Comparison of ENCODE assay signal across 1 cellular context in genomic region chr11:119319702-119320592, GRCh38.
TF ChIP-seq lines count a peak whose summit lies in the region.

No MANE protein-coding gene starts in this region.

TF ChIP-seq in K562, 482 proteins besides CTCF, POLR2A, EP300 and RAD21 (continued from another document and continues in another):
- TF ChIP-seq ZFP36 (IDR thresholded peaks at IDR 0.05; ENCODE audit: low read depth, low read length, partially characterized antibody) (no peak), GATA2 (CRISPR knock-in tag; IDR thresholded peaks at IDR 0.05) (peak; percentile 15; the same call in 1 of the 2 replicates), NFIC (IDR thresholded peaks at IDR 0.05) (peak; percentile 73), PHF21A (IDR thresholded peaks at IDR 0.05; ENCODE audit: borderline replicate concordance, low read depth) (peak; percentile 79), CBFA2T3 (IDR thresholded peaks at IDR 0.05) (peak; percentile 94), STAT5A (IDR thresholded peaks at IDR 0.05; ENCODE audit: borderline replicate concordance, low read length) (peak; percentile 33; the same call in 1 of the 2 replicates), POLR2AphosphoS5 (IDR thresholded peaks at IDR 0.05; ENCODE audit: control insufficient read depth, insufficient read depth, low read depth, low read length) (peak; percentile 62; the same call in 1 of the 2 replicates), BCLAF1 (IDR thresholded peaks at IDR 0.05; ENCODE audit: borderline replicate concordance in 1 of 2, control insufficient read depth in 1 of 2, low read depth in 2 of 2, low read length in 1 of 2) (no peak), BRD4 (IDR thresholded peaks at IDR 0.05) (no peak), RNF2 (IDR thresholded peaks at IDR 0.05) (peak; percentile 65; the same call in 1 of the 2 replicates), ZNF717 (CRISPR knock-in tag; IDR thresholded peaks at IDR 0.05) (no peak), NCOA4 (IDR thresholded peaks at IDR 0.05; ENCODE audit: partially characterized antibody) (no peak), KLF16 (IDR thresholded peaks at IDR 0.05) (peak; percentile 77; the same call in 1 of the 2 replicates), TEAD4 (IDR thresholded peaks at IDR 0.05; ENCODE audit: low read length) (peak; percentile 60), TEAD4 (CRISPR knock-in tag; IDR thresholded peaks at IDR 0.05; ENCODE audit: borderline replicate concordance) (no peak), SP2 (IDR thresholded peaks at IDR 0.05; ENCODE audit: extremely low read depth, low read depth, low read length, poor library complexity, severe bottlenecking) (no peak), NCOR1 (IDR thresholded peaks at IDR 0.05) (peak; percentile 85), CSDE1 (IDR thresholded peaks at IDR 0.05) (no peak), ARID1B (IDR thresholded peaks at IDR 0.05) (peak; percentile 86), TAF9B (IDR thresholded peaks at IDR 0.05; ENCODE audit: partially characterized antibody) (peak; percentile 54), PTBP1 (IDR thresholded peaks at IDR 0.05; ENCODE audit: low read depth, low read length) (no peak), ZNF408 (CRISPR knock-in tag; IDR thresholded peaks at IDR 0.05; ENCODE audit: low read depth) (no peak), CREB1 (IDR thresholded peaks at IDR 0.05) (peak; percentile 3; the same call in 1 of the 2 replicates), CREB1 (CRISPR knock-in tag; IDR thresholded peaks at IDR 0.05) (no peak), KDM1A (IDR thresholded peaks at IDR 0.05) (peak in 1 of 2 experiments; percentile 63; a peak in 2 of 4 replicates), KLF13 (tag; IDR thresholded peaks at IDR 0.05; ENCODE audit: borderline replicate concordance, low read depth) (no peak), GATAD2B (IDR thresholded peaks at IDR 0.05; ENCODE audit: borderline replicate concordance) (peak; percentile 70; the same call in 1 of the 2 replicates), PHB2 (IDR thresholded peaks at IDR 0.05; ENCODE audit: low read depth) (peak; percentile 31; the same call in 1 of the 2 replicates), ID3 (CRISPR knock-in tag; IDR thresholded peaks at IDR 0.05) (no peak), ID3 (tag; IDR thresholded peaks at IDR 0.05) (peak; percentile 36; the same call in 1 of the 2 replicates), SUPT5H (IDR thresholded peaks at IDR 0.05) (0 out of 2 replicates have a peak, but pooled peaks have one; percentile 24), ZNF316 (IDR thresholded peaks at IDR 0.05) (no peak), ETV6 (IDR thresholded peaks at IDR 0.05; ENCODE audit: borderline replicate concordance in 1 of 2, low read depth in 2 of 2, low read length in 1 of 2) (0 out of 4 replicates have a peak, but pooled peaks of 1 of the 2 experiments have one; percentile 30), ETV6 (CRISPR knock-in tag; IDR thresholded peaks at IDR 0.05; ENCODE audit: borderline replicate concordance) (no peak), XRCC5 (IDR thresholded peaks at IDR 0.05; ENCODE audit: low read depth, low read length) (no peak), SP1 (CRISPR knock-in tag; IDR thresholded peaks at IDR 0.05) (no peak), SMARCE1 (IDR thresholded peaks at IDR 0.05) (peak; percentile 52; the same call in 1 of the 2 replicates), HDGF (IDR thresholded peaks at IDR 0.05) (no peak), CHD4 (IDR thresholded peaks at IDR 0.05; ENCODE audit: insufficient read depth, insufficient replicate concordance, low read depth, low read length, poor library complexity, severe bottlenecking) (no peak), FOXP1 (CRISPR knock-in tag; IDR thresholded peaks at IDR 0.05) (no peak), BCOR (IDR thresholded peaks at IDR 0.05) (0 out of 2 replicates have a peak, but pooled peaks have one; percentile 18), ETV5 (CRISPR knock-in tag; IDR thresholded peaks at IDR 0.05; ENCODE audit: low read depth) (peak; percentile 70; the same call in 1 of the 2 replicates), SAFB2 (IDR thresholded peaks at IDR 0.05; ENCODE audit: borderline replicate concordance, low read depth, low read length, severe bottlenecking) (no peak), ZNF23 (CRISPR knock-in tag; IDR thresholded peaks at IDR 0.05) (no peak), NFE2L1 (tag; IDR thresholded peaks at IDR 0.05; ENCODE audit: borderline replicate concordance, low read depth) (no peak), KHSRP (IDR thresholded peaks at IDR 0.05) (no peak), ZNF395 (CRISPR knock-in tag; IDR thresholded peaks at IDR 0.05) (no peak), DACH1 (IDR thresholded peaks at IDR 0.05; ENCODE audit: partially characterized antibody) (peak; percentile 21), MCM5 (IDR thresholded peaks at IDR 0.05; ENCODE audit: low read depth) (no peak), E2F6 (IDR thresholded peaks at IDR 0.05; ENCODE audit: borderline replicate concordance in 1 of 2, extremely low read depth in 1 of 2, insufficient read depth in 1 of 2, insufficient read length in 1 of 2, low read depth in 1 of 2, low read length in 1 of 2, poor library complexity in 1 of 2, severe bottlenecking in 1 of 2) (peak; percentile 44 to 69), TAF7 (tag; IDR thresholded peaks at IDR 0.05) (no peak), TCF3 (CRISPR knock-in tag; IDR thresholded peaks at IDR 0.05) (peak; percentile 81), ATF3 (IDR thresholded peaks at IDR 0.05) (no peak), ATF3 (CRISPR knock-in tag; conservative IDR thresholded peaks at IDR 0.05) (no peak)
- TF ChIP-seq, protein P1, sequence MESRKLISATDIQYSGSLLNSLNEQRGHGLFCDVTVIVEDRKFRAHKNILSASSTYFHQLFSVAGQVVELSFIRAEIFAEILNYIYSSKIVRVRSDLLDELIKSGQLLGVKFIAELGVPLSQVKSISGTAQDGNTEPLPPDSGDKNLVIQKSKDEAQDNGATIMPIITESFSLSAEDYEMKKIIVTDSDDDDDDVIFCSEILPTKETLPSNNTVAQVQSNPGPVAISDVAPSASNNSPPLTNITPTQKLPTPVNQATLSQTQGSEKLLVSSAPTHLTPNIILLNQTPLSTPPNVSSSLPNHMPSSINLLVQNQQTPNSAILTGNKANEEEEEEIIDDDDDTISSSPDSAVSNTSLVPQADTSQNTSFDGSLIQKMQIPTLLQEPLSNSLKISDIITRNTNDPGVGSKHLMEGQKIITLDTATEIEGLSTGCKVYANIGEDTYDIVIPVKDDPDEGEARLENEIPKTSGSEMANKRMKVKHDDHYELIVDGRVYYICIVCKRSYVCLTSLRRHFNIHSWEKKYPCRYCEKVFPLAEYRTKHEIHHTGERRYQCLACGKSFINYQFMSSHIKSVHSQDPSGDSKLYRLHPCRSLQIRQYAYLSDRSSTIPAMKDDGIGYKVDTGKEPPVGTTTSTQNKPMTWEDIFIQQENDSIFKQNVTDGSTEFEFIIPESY (CRISPR knock-in tag; IDR thresholded peaks at IDR 0.05) = no peak
- TF ChIP-seq, protein P2, sequence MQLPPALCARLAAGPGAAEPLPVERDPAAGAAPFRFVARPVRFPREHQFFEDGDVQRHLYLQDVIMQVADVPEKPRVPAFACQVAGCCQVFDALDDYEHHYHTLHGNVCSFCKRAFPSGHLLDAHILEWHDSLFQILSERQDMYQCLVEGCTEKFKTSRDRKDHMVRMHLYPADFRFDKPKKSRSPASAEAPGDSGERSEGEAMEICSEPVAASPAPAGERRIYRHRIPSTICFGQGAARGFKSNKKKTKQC (CRISPR knock-in tag; IDR thresholded peaks at IDR 0.05) = no peak
- TF ChIP-seq, protein P3, sequence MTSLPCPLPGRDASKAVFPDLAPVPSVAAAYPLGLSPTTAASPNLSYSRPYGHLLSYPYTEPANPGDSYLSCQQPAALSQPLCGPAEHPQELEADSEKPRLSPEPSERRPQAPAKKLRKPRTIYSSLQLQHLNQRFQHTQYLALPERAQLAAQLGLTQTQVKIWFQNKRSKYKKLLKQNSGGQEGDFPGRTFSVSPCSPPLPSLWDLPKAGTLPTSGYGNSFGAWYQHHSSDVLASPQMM (CRISPR knock-in tag; IDR thresholded peaks at IDR 0.05) = no peak
- TF ChIP-seq, protein P4, sequence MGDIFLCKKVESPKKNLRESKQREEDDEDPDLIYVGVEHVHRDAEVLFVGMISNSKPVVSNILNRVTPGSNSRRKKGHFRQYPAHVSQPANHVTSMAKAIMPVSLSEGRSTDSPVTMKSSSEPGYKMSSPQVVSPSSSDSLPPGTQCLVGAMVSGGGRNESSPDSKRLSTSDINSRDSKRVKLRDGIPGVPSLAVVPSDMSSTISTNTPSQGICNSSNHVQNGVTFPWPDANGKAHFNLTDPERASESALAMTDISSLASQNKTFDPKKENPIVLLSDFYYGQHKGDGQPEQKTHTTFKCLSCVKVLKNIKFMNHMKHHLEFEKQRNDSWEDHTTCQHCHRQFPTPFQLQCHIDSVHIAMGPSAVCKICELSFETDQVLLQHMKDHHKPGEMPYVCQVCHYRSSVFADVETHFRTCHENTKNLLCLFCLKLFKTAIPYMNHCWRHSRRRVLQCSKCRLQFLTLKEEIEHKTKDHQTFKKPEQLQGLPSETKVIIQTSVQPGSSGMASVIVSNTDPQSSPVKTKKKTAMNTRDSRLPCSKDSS (IDR thresholded peaks at IDR 0.05; ENCODE audit: low read depth, partially characterized antibody) = no peak
- TF ChIP-seq, protein P5, sequence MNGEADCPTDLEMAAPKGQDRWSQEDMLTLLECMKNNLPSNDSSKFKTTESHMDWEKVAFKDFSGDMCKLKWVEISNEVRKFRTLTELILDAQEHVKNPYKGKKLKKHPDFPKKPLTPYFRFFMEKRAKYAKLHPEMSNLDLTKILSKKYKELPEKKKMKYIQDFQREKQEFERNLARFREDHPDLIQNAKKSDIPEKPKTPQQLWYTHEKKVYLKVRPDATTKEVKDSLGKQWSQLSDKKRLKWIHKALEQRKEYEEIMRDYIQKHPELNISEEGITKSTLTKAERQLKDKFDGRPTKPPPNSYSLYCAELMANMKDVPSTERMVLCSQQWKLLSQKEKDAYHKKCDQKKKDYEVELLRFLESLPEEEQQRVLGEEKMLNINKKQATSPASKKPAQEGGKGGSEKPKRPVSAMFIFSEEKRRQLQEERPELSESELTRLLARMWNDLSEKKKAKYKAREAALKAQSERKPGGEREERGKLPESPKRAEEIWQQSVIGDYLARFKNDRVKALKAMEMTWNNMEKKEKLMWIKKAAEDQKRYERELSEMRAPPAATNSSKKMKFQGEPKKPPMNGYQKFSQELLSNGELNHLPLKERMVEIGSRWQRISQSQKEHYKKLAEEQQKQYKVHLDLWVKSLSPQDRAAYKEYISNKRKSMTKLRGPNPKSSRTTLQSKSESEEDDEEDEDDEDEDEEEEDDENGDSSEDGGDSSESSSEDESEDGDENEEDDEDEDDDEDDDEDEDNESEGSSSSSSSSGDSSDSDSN (IDR thresholded peaks at IDR 0.05; ENCODE audit: borderline replicate concordance in 1 of 2, low read depth in 2 of 2, low read length in 2 of 2) = peak in 1 of 2 experiments; percentile 64; a peak in 1 of 4 replicates
- TF ChIP-seq, protein P6, sequence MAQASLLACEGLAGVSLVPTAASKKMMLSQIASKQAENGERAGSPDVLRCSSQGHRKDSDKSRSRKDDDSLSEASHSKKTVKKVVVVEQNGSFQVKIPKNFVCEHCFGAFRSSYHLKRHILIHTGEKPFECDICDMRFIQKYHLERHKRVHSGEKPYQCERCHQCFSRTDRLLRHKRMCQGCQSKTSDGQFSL (CRISPR knock-in tag; IDR thresholded peaks at IDR 0.05) = no peak
- TF ChIP-seq, protein P6 (tag; IDR thresholded peaks at IDR 0.05) = 0 out of 4 replicates have a peak, but pooled peaks of 1 of the 2 experiments have one; percentile 41
